7 cellular contexts compared by ENCODE assay signal in the genomic region with DNA sequence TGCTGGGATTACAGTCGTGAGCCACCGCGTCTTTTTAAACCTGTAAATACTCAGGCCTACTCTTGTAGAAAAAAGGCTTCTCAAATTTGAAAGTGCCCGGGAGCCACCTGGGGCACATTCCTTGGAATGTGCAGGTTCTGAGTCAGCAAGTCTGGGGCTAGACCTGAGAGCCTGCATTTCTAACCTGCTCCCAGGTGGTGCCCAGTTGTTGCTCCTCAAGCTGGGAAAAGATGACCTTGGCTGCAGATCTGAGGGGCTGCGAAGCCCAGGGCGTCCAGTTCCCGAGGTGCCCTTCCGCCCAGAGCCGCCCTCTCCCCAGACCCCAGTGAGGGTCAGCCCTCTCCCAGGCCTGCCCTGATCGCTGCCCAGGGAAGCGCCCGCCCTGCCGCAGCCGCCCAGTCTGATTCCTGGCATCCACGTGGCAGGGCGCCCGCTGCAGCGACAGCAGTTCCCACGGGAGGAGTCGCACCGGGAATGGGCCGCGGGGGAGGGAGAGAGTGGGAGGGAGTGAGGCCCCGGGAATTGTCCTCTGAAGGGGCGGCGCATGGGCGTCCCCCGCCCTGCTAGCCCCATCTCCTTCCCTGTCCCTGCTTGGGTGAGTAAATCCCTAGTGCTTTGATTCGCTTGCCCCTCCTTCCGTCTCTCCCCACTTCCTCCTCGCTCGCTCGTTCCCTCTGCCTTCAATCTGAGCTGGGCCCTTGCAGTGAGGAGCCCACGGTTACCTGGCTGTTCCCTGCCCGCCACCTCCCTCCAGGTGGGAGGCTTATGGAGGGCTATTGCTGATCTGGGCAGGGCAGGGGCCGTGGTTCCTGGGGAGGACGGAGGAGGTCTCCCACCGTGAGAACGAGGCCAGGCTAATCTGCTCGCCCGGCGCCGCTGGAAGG. TPM values are rescaled to one million over a fixed set of nuclear protein-coding genes. Genes with fewer than 3 reads are reported as not detected.
A peak's percentile ranks its signal among the peaks of the same experiment; 100 is the strongest.
DNase-seq lines count a peak whose midpoint lies in the region; ATAC-seq and TF ChIP-seq lines count a peak whose summit lies in the region.

No MANE protein-coding gene starts in this region.

- intact Hi-C loops in ascending aorta (cut with DNase I) (loop anchor here (1.0 kb wide), 2 partner anchors 20 to 32 kb away; no protein-coding TSS in a partner anchor), sciatic nerve (cut with DNase I) (no loop called here)

- peak; percentile 84 for DNase-seq in HPDE6-E6E7 (ENCODE audit: extremely low spot score)
- DNase-seq in ascending aorta (ENCODE audit: low spot score in 2 of 2): peak; percentile 52 to 92
- DNase-seq in hypothalamus (lab: John Stamatoyannopoulos, UW): peak in 43 of 51 donors; percentile 3 to 80 (median 48)
- DNase-seq in sciatic nerve (ENCODE audit: low spot score): peak; percentile 79
- DNase-seq in NCI-H1417 treated with DMSO at 0.1 percent for 48 hours (lab: John Stamatoyannopoulos, UW): no peak

- no peaks in the 10 kb centered on the region for H3K9me3 ChIP-seq in ascending aorta

- H3K27ac ChIP-seq in ascending aorta: peak overlapping the region; percentile 80 to 93

- ATAC-seq in sciatic nerve (peak; percentile 48), GM21360 (IDR thresholded peaks at IDR 0.05; ENCODE audit: unreplicated experiment) (no peak), GM21381 (IDR thresholded peaks at IDR 0.05; ENCODE audit: unreplicated experiment) (no peak)

- H3K4me3 ChIP-seq in ascending aorta: peak overlapping the region; percentile 48 to 66

- H3K36me3 ChIP-seq in ascending aorta: no peaks in the 10 kb centered on the region

- TF ChIP-seq CTCF in ascending aorta (IDR thresholded peaks at IDR 0.05): peak in 1 of 3 experiments; percentile 0

- H3K27me3 ChIP-seq in ascending aorta: no peaks in the 10 kb centered on the region

- H3K4me1 ChIP-seq in ascending aorta: peaks cover 11 to 25% of the 10 kb centered on the region in 2 donors

RNA-seq across cellular contexts. Expression of a gene that starts 18.8 kb away (rescaled TPM):
- 45.4 TPM for total RNA-seq in ascending aorta
- total RNA-seq in sciatic nerve: 2.3 TPM

RNA-seq across cellular contexts. Expression of a gene that starts 38.0 kb away (rescaled TPM):
- total RNA-seq in ascending aorta: 37.6 TPM
- 22.7 TPM for total RNA-seq in sciatic nerve

Comparison
In these comparisons a context has a peak if more than half of its experiments do, and no peak if none do; other contexts are left out.
1. RNA of a gene that starts 18.8 kb away (total RNA-seq): 45.4 TPM in ascending aorta (single experiment); 2.3 TPM in sciatic nerve (single experiment); every median in the first group is over 10 times any median in the second.